In the genomic region with DNA sequence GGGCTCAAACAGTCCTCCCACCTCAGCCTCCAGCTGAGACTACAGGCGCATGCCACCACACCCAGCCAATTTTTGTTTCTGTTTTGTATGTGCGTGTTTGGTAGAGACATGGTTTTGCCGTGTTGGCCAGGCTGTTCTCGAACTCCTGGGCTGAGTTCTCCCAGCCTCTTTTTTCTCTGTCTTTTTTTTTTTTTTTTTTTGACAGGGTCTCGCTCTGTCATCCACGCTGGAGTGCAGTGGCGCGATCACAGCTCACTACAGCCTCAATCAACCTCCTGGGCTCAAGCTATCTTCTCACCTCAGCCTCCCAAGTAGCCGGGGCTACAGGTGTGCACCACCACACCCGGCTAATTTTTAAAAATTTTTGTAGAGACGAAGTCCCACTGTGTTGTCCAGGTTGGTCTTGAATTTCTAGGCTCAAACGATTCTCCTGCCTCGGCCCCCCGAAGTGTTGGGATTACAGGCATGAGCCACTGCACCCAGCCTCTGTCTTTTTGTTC, we compare ENCODE assay signal across 8 cellular contexts. TPM values are rescaled to one million over a fixed set of nuclear protein-coding genes. Genes with fewer than 3 reads are reported as not detected.
DNase-seq lines count a peak whose midpoint lies in the region; ATAC-seq and TF ChIP-seq lines count a peak whose summit lies in the region.

No MANE protein-coding gene starts in this region.

- no peaks in the 10 kb centered on the region for H3K27me3 Mint-ChIP-seq in activated naive CD4-positive, alpha-beta T cell treated with anti-CD3 and anti-CD28 coated beads, Interleukin-2, amount 50 U/mL, for 24 hours
- H3K27me3 Mint-ChIP-seq in immature natural killer cell (ENCODE audit: low read depth in 3 of 3): peaks cover 10 to 16% (median 16%) of the 10 kb centered on the region in 3 donors
- H3K27me3 Mint-ChIP-seq in stimulated activated naive CD8-positive, alpha-beta T cell treated with anti-CD3 and anti-CD28 coated beads, Interleukin-15, Interleukin-2, amounts not matched to agents 100 ng/mL and 50 ng/mL, for 24 hours: no peaks in the 10 kb centered on the region

- no peaks in the 10 kb centered on the region for H3K36me3 Mint-ChIP-seq in activated naive CD4-positive, alpha-beta T cell treated with anti-CD3 and anti-CD28 coated beads, Interleukin-2, amount 50 U/mL, for 24 hours
- H3K36me3 Mint-ChIP-seq in immature natural killer cell: no peaks in the 10 kb centered on the region
- no peaks in the 10 kb centered on the region for H3K36me3 Mint-ChIP-seq in stimulated activated naive CD8-positive, alpha-beta T cell treated with anti-CD3 and anti-CD28 coated beads, Interleukin-15, Interleukin-2, amounts not matched to agents 100 ng/mL and 50 ng/mL, for 24 hours (ENCODE audit: low read depth)

- no peaks in the 10 kb centered on the region for H3K9me3 Mint-ChIP-seq in activated naive CD4-positive, alpha-beta T cell treated with anti-CD3 and anti-CD28 coated beads, Interleukin-2, amount 50 U/mL, for 24 hours
- no peaks in the 10 kb centered on the region for H3K9me3 Mint-ChIP-seq in immature natural killer cell
- no peaks in the 10 kb centered on the region for H3K9me3 Mint-ChIP-seq in stimulated activated naive CD8-positive, alpha-beta T cell treated with anti-CD3 and anti-CD28 coated beads, Interleukin-15, Interleukin-2, amounts not matched to agents 100 ng/mL and 50 ng/mL, for 24 hours

- peak overlapping the region; percentile 99 for H3K4me3 Mint-ChIP-seq in activated naive CD4-positive, alpha-beta T cell treated with anti-CD3 and anti-CD28 coated beads, Interleukin-2, amount 50 U/mL, for 24 hours
- H3K4me3 Mint-ChIP-seq in immature natural killer cell: peak overlapping the region; percentile 64 to 90 (median 88)
- peak overlapping the region; percentile 95 for H3K4me3 Mint-ChIP-seq in stimulated activated naive CD8-positive, alpha-beta T cell treated with anti-CD3 and anti-CD28 coated beads, Interleukin-15, Interleukin-2, amounts not matched to agents 100 ng/mL and 50 ng/mL, for 24 hours

- H3K27ac Mint-ChIP-seq in activated naive CD4-positive, alpha-beta T cell treated with anti-CD3 and anti-CD28 coated beads, Interleukin-2, amount 50 U/mL, for 24 hours: peak overlapping the region; percentile 73
- H3K27ac Mint-ChIP-seq in immature natural killer cell: peak overlapping the region; percentile 69 to 99 (median 89)
- H3K27ac Mint-ChIP-seq in stimulated activated naive CD8-positive, alpha-beta T cell treated with anti-CD3 and anti-CD28 coated beads, Interleukin-15, Interleukin-2, amounts not matched to agents 100 ng/mL and 50 ng/mL, for 24 hours: peak overlapping the region; percentile 94

- peak overlapping the region; percentile 99 for H3K4me3 ChIP-seq in HUES64 (ENCODE audit: low read length)

- WGBS in HUES64: 94% methylated on average over 13 of the region's 14 CpGs

- H3K27me3 ChIP-seq in HUES64 (ENCODE audit: insufficient read depth, low read length): no peaks in the 10 kb centered on the region

- no peaks in the 10 kb centered on the region for H3K9me3 ChIP-seq in HUES64 (ENCODE audit: insufficient read depth, low read depth, low read length)

- ATAC-seq in GM19452 (IDR thresholded peaks at IDR 0.05; ENCODE audit: unreplicated experiment): no peak

- H3K4me1 Mint-ChIP-seq in activated naive CD4-positive, alpha-beta T cell treated with anti-CD3 and anti-CD28 coated beads, Interleukin-2, amount 50 U/mL, for 24 hours: peaks cover 24% of the 10 kb centered on the region
- peaks cover 25 to 26% of the 10 kb centered on the region in 2 donors for H3K4me1 Mint-ChIP-seq in immature natural killer cell
- H3K4me1 Mint-ChIP-seq in stimulated activated naive CD8-positive, alpha-beta T cell treated with anti-CD3 and anti-CD28 coated beads, Interleukin-15, Interleukin-2, amounts not matched to agents 100 ng/mL and 50 ng/mL, for 24 hours (ENCODE audit: low read depth): peaks cover 39% of the 10 kb centered on the region

- in situ Hi-C loops in GM13976 (cut with MboI; ENCODE audit: low sequenced_read_pairs, unreplicated experiment): loop anchor here (5.0 kb wide), 1 partner anchor 182 kb away; no protein-coding TSS in a partner anchor

- TF ChIP-seq CTCF in GM13976 (IDR thresholded peaks at IDR 0.05; ENCODE audit: borderline replicate concordance, control extremely low read depth, extremely low read depth, insufficient read depth, missing control alignments): no peak

- peaks cover 10% of the 10 kb centered on the region for H3K36me3 ChIP-seq in HUES64 (ENCODE audit: insufficient read depth, low read length)

- peaks cover 4% of the 10 kb centered on the region; the same call in 1 of the 2 replicates for H3K4me1 ChIP-seq in HUES64 (ENCODE audit: insufficient read depth, low read length)

- no peak for DNase-seq in immature natural killer cell
- no peak for DNase-seq in NCI-H1694 (lab: John Stamatoyannopoulos, UW)
- no peak for DNase-seq in GM13976 (ENCODE audit: low spot score)
- DNase-seq in Kasumi-1 (lab: John Stamatoyannopoulos, UW): no peak

- no peak overlapping the region for H3K9ac ChIP-seq in HUES64 (ENCODE audit: low read depth, low read length)

- peak overlapping the region; percentile 44; the same call in 1 of the 2 replicates for H3K27ac ChIP-seq in HUES64 (ENCODE audit: low read depth, low read length)

RNA-seq across cellular contexts. Expression of a gene that starts 0.9 kb away (rescaled TPM):
- 18.7 TPM for polyA plus RNA-seq in HUES64 (2013, experiment 1 of 2)
- 16.7 TPM for polyA plus RNA-seq in HUES64 (2013, experiment 2 of 2)
- polyA plus RNA-seq in immature natural killer cell: 10 to 100 TPM in 1 of 3 donors, 1 to 10 TPM in 2; 3.5 to 13.5 (median 4.7) TPM

RNA-seq across cellular contexts. Expression of a gene that starts 37.8 kb away (rescaled TPM):
- polyA plus RNA-seq in HUES64 (2013, experiment 1 of 2): 11.6 TPM
- 12.4 TPM for polyA plus RNA-seq in HUES64 (2013, experiment 2 of 2)
- 10 to 100 TPM; 10.1 to 22.4 (median 15.0) TPM for polyA plus RNA-seq in immature natural killer cell
